In the genomic region with DNA sequence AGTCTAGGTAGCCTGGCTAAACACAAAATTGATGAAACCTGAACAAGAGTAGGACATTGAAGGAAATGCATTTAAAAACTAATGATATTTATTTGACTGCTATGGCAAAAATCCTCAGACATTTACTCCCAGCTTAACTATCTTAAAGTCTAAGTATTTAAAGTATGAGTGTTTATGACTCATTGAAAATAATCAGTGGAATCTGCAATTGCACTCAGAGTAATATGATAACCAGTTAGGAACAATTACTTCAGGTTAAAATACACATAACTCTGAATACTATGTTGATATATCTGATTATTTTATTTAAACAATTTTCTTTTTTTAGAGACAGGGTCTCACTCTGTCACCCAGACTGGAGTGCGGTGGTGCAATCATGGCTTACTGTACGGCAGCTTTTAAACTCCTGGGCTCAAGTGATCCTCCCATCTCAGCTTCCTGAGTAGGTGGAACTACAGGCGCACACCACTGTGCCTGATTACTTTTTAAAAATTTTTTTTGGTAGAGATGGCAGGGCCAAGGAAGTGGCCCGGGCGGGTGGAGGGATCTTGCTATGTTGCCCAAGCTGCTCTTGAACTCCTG, we compare ENCODE assay signal across 1 cellular context.
TF ChIP-seq lines count a peak whose summit lies in the region.

No MANE protein-coding gene starts in this region.

TF ChIP-seq in SK-N-SH treated with all-trans-retinoic acid at 6 μM for 48 hours, 23 proteins besides CTCF, POLR2A, EP300 and RAD21 (continued from another document):
- TF ChIP-seq, protein P1, sequence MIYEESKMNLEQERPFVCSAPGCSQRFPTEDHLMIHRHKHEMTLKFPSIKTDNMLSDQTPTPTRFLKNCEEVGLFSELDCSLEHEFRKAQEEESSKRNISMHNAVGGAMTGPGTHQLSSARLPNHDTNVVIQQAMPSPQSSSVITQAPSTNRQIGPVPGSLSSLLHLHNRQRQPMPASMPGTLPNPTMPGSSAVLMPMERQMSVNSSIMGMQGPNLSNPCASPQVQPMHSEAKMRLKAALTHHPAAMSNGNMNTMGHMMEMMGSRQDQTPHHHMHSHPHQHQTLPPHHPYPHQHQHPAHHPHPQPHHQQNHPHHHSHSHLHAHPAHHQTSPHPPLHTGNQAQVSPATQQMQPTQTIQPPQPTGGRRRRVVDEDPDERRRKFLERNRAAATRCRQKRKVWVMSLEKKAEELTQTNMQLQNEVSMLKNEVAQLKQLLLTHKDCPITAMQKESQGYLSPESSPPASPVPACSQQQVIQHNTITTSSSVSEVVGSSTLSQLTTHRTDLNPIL (CRISPR knock-in tag; IDR thresholded peaks at IDR 0.05; ENCODE audit: low read depth): 0 out of 2 replicates have a peak, but pooled peaks have one; percentile 21
- TF ChIP-seq ZNF70 (CRISPR knock-in tag; IDR thresholded peaks at IDR 0.05): no peak
- 0 out of 2 replicates have a peak, but pooled peaks have one; percentile 15 for TF ChIP-seq ZFP3 (CRISPR knock-in tag; IDR thresholded peaks at IDR 0.05)
TF ChIP-seq in SK-N-SH treated with all-trans-retinoic acid at 6 μM for 48 hours: peak in this region for 5.
